Comparison of ENCODE assay signal across 1 cellular context in genomic region chr6:33786736-33787135, GRCh38.
TF ChIP-seq lines count a peak whose summit lies in the region.

No MANE protein-coding gene starts in this region.

TF ChIP-seq in H1, 55 proteins besides CTCF, POLR2A, EP300 and RAD21:
- TF ChIP-seq SAP30 (IDR thresholded peaks at IDR 0.05; ENCODE audit: insufficient read depth, insufficient replicate concordance, low read length) (no peak), TAF7 (optimal IDR thresholded peaks at IDR 0.05; ENCODE audit: borderline replicate concordance, low read depth, low read length) (no peak), TAF1 (IDR thresholded peaks at IDR 0.05; ENCODE audit: low read depth, low read length) (no peak), NANOG (IDR thresholded peaks at IDR 0.05; ENCODE audit: insufficient read depth, low read depth, low read length, poor library complexity, severe bottlenecking) (no peak), FOSL1 (IDR thresholded peaks at IDR 0.05; ENCODE audit: insufficient read depth, low read depth, low read length) (no peak), ZNF274 (IDR thresholded peaks at IDR 0.05; ENCODE audit: borderline replicate concordance, extremely low read depth, low read length) (no peak), CBX8 (IDR thresholded peaks at IDR 0.05; ENCODE audit: borderline replicate concordance, low read depth, low read length) (no peak)
